ENCODE assay signal across 2 cellular contexts in the genomic region with DNA sequence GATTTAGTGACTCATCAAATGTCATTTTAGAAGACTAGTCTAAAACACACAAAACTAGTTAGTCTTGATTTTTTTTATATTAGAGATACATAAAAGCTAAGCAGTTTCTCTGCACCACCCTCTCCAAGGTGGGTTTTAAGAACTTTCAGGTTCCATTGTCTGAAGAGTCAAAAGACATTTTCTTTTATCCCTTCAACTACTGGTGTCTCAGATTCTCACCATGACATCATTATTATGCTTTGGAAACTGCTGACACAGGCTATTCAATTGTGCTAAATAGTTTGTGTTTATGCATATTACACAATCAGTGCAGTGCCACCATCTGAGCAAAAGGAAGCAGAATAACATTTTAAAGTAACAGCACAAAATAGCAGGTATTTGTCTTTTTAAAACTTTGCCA.
TF ChIP-seq lines count a peak whose summit lies in the region.

No MANE protein-coding gene starts in this region.

TF ChIP-seq in SK-N-SH, 30 proteins besides CTCF, POLR2A, EP300 and RAD21 (continued from another document):
- TF ChIP-seq SIN3A (IDR thresholded peaks at IDR 0.05; ENCODE audit: borderline replicate concordance, low read depth, low read length) (no peak), MEF2A (IDR thresholded peaks at IDR 0.05; ENCODE audit: borderline replicate concordance, low read depth) (no peak), JUND (IDR thresholded peaks at IDR 0.05) (no peak), SMC3 (IDR thresholded peaks at IDR 0.05; ENCODE audit: low read depth, low read length) (no peak), YY1 (IDR thresholded peaks at IDR 0.05; ENCODE audit: low read depth) (no peak), GABPA (IDR thresholded peaks at IDR 0.05; ENCODE audit: low read depth) (no peak), NRF1 (IDR thresholded peaks at IDR 0.05; ENCODE audit: low read depth, low read length) (no peak), EZH2phosphoT487 (IDR thresholded peaks at IDR 0.05; ENCODE audit: borderline replicate concordance, low read depth) (no peak)
- TF ChIP-seq, protein P1, sequence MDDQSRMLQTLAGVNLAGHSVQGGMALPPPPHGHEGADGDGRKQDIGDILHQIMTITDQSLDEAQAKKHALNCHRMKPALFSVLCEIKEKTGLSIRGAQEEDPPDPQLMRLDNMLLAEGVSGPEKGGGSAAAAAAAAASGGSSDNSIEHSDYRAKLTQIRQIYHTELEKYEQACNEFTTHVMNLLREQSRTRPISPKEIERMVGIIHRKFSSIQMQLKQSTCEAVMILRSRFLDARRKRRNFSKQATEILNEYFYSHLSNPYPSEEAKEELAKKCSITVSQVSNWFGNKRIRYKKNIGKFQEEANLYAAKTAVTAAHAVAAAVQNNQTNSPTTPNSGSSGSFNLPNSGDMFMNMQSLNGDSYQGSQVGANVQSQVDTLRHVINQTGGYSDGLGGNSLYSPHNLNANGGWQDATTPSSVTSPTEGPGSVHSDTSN (IDR thresholded peaks at IDR 0.05), result no peak

TF ChIP-seq in SK-N-SH treated with all-trans-retinoic acid at 6 μM for 48 hours, 23 proteins besides CTCF, POLR2A, EP300 and RAD21 (continued from another document):
- TF ChIP-seq, protein P2, sequence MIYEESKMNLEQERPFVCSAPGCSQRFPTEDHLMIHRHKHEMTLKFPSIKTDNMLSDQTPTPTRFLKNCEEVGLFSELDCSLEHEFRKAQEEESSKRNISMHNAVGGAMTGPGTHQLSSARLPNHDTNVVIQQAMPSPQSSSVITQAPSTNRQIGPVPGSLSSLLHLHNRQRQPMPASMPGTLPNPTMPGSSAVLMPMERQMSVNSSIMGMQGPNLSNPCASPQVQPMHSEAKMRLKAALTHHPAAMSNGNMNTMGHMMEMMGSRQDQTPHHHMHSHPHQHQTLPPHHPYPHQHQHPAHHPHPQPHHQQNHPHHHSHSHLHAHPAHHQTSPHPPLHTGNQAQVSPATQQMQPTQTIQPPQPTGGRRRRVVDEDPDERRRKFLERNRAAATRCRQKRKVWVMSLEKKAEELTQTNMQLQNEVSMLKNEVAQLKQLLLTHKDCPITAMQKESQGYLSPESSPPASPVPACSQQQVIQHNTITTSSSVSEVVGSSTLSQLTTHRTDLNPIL (CRISPR knock-in tag; IDR thresholded peaks at IDR 0.05; ENCODE audit: low read depth), result no peak
- TF ChIP-seq ZC3H10 (CRISPR knock-in tag; IDR thresholded peaks at IDR 0.05) (no peak), ZFP3 (CRISPR knock-in tag; IDR thresholded peaks at IDR 0.05) (no peak), OSR1 (CRISPR knock-in tag; IDR thresholded peaks at IDR 0.05) (no peak), SNAI2 (CRISPR knock-in tag; IDR thresholded peaks at IDR 0.05) (no peak), ISL1 (CRISPR knock-in tag; IDR thresholded peaks at IDR 0.05) (no peak), TOX (CRISPR knock-in tag; IDR thresholded peaks at IDR 0.05; ENCODE audit: borderline replicate concordance) (no peak), PPARA (CRISPR knock-in tag; IDR thresholded peaks at IDR 0.05; ENCODE audit: borderline replicate concordance) (no peak), ESRRG (CRISPR knock-in tag; IDR thresholded peaks at IDR 0.05) (no peak), CSDC2 (CRISPR knock-in tag; IDR thresholded peaks at IDR 0.05) (no peak), ZNF8 (CRISPR knock-in tag; IDR thresholded peaks at IDR 0.05) (no peak), BACH2 (CRISPR knock-in tag; IDR thresholded peaks at IDR 0.05; ENCODE audit: borderline replicate concordance) (no peak), RARB (CRISPR knock-in tag; IDR thresholded peaks at IDR 0.05) (no peak), ZNF70 (CRISPR knock-in tag; IDR thresholded peaks at IDR 0.05) (no peak)
- TF ChIP-seq, protein P3, sequence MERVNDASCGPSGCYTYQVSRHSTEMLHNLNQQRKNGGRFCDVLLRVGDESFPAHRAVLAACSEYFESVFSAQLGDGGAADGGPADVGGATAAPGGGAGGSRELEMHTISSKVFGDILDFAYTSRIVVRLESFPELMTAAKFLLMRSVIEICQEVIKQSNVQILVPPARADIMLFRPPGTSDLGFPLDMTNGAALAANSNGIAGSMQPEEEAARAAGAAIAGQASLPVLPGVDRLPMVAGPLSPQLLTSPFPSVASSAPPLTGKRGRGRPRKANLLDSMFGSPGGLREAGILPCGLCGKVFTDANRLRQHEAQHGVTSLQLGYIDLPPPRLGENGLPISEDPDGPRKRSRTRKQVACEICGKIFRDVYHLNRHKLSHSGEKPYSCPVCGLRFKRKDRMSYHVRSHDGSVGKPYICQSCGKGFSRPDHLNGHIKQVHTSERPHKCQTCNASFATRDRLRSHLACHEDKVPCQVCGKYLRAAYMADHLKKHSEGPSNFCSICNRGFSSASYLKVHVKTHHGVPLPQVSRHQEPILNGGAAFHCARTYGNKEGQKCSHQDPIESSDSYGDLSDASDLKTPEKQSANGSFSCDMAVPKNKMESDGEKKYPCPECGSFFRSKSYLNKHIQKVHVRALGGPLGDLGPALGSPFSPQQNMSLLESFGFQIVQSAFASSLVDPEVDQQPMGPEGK (CRISPR knock-in tag; IDR thresholded peaks at IDR 0.05; ENCODE audit: borderline replicate concordance), result no peak
- TF ChIP-seq, protein P4, sequence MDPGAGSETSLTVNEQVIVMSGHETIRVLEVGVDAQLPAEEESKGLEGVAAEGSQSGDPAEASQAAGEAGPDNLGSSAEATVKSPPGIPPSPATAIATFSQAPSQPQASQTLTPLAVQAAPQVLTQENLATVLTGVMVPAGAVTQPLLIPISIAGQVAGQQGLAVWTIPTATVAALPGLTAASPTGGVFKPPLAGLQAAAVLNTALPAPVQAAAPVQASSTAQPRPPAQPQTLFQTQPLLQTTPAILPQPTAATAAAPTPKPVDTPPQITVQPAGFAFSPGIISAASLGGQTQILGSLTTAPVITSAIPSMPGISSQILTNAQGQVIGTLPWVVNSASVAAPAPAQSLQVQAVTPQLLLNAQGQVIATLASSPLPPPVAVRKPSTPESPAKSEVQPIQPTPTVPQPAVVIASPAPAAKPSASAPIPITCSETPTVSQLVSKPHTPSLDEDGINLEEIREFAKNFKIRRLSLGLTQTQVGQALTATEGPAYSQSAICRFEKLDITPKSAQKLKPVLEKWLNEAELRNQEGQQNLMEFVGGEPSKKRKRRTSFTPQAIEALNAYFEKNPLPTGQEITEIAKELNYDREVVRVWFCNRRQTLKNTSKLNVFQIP (CRISPR knock-in tag; IDR thresholded peaks at IDR 0.05; ENCODE audit: borderline replicate concordance, low read depth), result no peak
